Comparison of ENCODE assay signal across 9 cellular contexts in genomic region chr1:246517391-246517790, GRCh38.
"Had no signal": no experiment of that assay in that cellular context is flagged by ENCODE, and none has a peak within 500 bp of the region (broad histone marks: within the 10 kb centered on the region; RNA-seq: fewer than 3 reads in every experiment).

No MANE protein-coding gene starts in this region.

- H2AFZ ChIP-seq: GM23248, GM23338 had no signal

- DNase-seq: GM23248, GOT3, H7, H9, HCEC 1CT, HFFc6 had no signal

- ATAC-seq: GM23338, HCT116 had no signal

- H3K4me3 Mint-ChIP-seq: GM23338, H9, HFFc6 had no signal

- H3K36me3 ChIP-seq: HAP-1 had no signal

- H3K4me2 ChIP-seq: GM23338 had no signal

- H3K4me3 ChIP-seq: GM23248, GM23338, HAP-1 had no signal

- H3K9ac ChIP-seq: GM23248 had no signal

- H3K4me1 ChIP-seq: HAP-1 had no signal

- H3K4me1 Mint-ChIP-seq: GM23338, H9 had no signal

- H3K27ac Mint-ChIP-seq: GM23338, H9, HFFc6 had no signal

- H3K27ac ChIP-seq: GM23248 had no signal
